Comparison of ENCODE assay signal across 8 cellular contexts in genomic region chr9:136110082-136111061, GRCh38. TPM values are rescaled to one million over a fixed set of nuclear protein-coding genes. Genes with fewer than 3 reads are reported as not detected.
DNase-seq lines count a peak whose midpoint lies in the region; ATAC-seq and TF ChIP-seq lines count a peak whose summit lies in the region.

No MANE protein-coding gene starts in this region.

- H3K36me3 Mint-ChIP-seq in CD4-positive, alpha-beta T cell (ENCODE audit: low read depth) = peaks cover 5% of the 10 kb centered on the region
- H3K36me3 Mint-ChIP-seq in activated CD4-positive, alpha-beta memory T cell treated with anti-CD3 and anti-CD28 coated beads, Interleukin-2, amount 10 ng/mL, durations not matched to agents 7 days and 5 days (ENCODE audit: low read depth) = peaks cover 12% of the 10 kb centered on the region

- TF ChIP-seq CTCF in CD4-positive, alpha-beta T cell (IDR thresholded peaks at IDR 0.05) = no peak
- 0 out of 6 replicates have a peak, but pooled peaks of 1 of the 3 experiments have one; percentile 11 for TF ChIP-seq CTCF in HCT116 (IDR thresholded peaks at IDR 0.05 in 2 of 3, conservative IDR thresholded peaks at IDR 0.05 in 1 of 3; ENCODE audit: borderline replicate concordance in 1 of 3, insufficient read depth in 1 of 3, low read depth in 2 of 3, low read length in 2 of 3)
- peak; percentile 25 for TF ChIP-seq CTCF in fibroblast of mammary gland (conservative IDR thresholded peaks at IDR 0.05; ENCODE audit: control insufficient read depth, insufficient read depth, low read depth, low read length)
- peak; percentile 36 for TF ChIP-seq CTCF in retinal pigment epithelial cell (conservative IDR thresholded peaks at IDR 0.05; ENCODE audit: low read depth, low read length)
- no peak for TF ChIP-seq CTCF in body of pancreas (IDR thresholded peaks at IDR 0.05)

- RAD21 ChIA-PET in HCT116 (lab: Charles Lee; ENCODE audit: low non-redundant PET in 1 of 2, low total read pairs in 2 of 2, uncharacterized antibody in 2 of 2, unreplicated experiment in 2 of 2) = interaction anchor here in 1 of 2 experiments (1.0 kb wide), 1 partner anchor 7 kb away, joined by 3 read pairs; no protein-coding TSS in a partner anchor

- WGBS in body of pancreas, 2 donors = 34 to 78% methylated on average over 7 to 42 of the region's 42 CpGs

- H3K27me3 Mint-ChIP-seq in CD4-positive, alpha-beta T cell = no peaks in the 10 kb centered on the region
- no peaks in the 10 kb centered on the region for H3K27me3 Mint-ChIP-seq in activated CD4-positive, alpha-beta memory T cell treated with anti-CD3 and anti-CD28 coated beads, Interleukin-2, amount 10 ng/mL, durations not matched to agents 7 days and 5 days

- no peaks in the 10 kb centered on the region for H3K27me3 ChIP-seq in CD4-positive, alpha-beta T cell (ENCODE audit: control insufficient read depth, insufficient read depth, low read length)
- H3K27me3 ChIP-seq in HCT116 (ENCODE audit: insufficient read depth, low read length) (no peaks in the 10 kb centered on the region), body of pancreas (no peaks in the 10 kb centered on the region)

- H3K4me1 ChIP-seq in HCT116 (ENCODE audit: control insufficient read depth in 1 of 2, insufficient read depth in 2 of 2, low read length in 2 of 2) (peaks cover 31 to 76% of the 10 kb centered on the region in 2 experiments), body of pancreas (peaks cover 39% of the 10 kb centered on the region)

- no peak overlapping the region for H2AFZ ChIP-seq in HCT116 (ENCODE audit: low read depth, low read length, poor library complexity, severe bottlenecking)

- H3K4me3 ChIP-seq in HCT116 (replicated peaks in 1 of 2; ENCODE audit: low read depth in 1 of 2, low read length in 2 of 2) (peak overlapping the region; percentile 21 to 56), fibroblast of mammary gland (ENCODE audit: control insufficient read depth, low read depth, low read length) (peak overlapping the region; percentile 17), retinal pigment epithelial cell (ENCODE audit: low read length) (peak overlapping the region; percentile 7), body of pancreas (no peak overlapping the region)

- H3K79me2 ChIP-seq in HCT116 (ENCODE audit: insufficient read depth, low read length) = no peaks in the 10 kb centered on the region

- no TSS peak for BruUV-seq in HCT116 (replicated peaks; lab: Mats Ljungman, UMichigan)

- H3K9me2 ChIP-seq in HCT116 (ENCODE audit: insufficient read depth) = no peaks in the 10 kb centered on the region

- H3K27ac Mint-ChIP-seq in CD4-positive, alpha-beta T cell = peak overlapping the region; percentile 75
- H3K27ac Mint-ChIP-seq in activated CD4-positive, alpha-beta memory T cell treated with anti-CD3 and anti-CD28 coated beads, Interleukin-2, amount 10 ng/mL, durations not matched to agents 7 days and 5 days = peak overlapping the region; percentile 99

- no peaks in the 10 kb centered on the region for H3K9me3 ChIP-seq in CD4-positive, alpha-beta T cell (ENCODE audit: control insufficient read depth, low read length)
- H3K9me3 ChIP-seq in HCT116 (ENCODE audit: control insufficient read depth in 1 of 2, insufficient read depth in 1 of 2, low read depth in 1 of 2, low read length in 2 of 2) = no peaks in the 10 kb centered on the region
- H3K9me3 ChIP-seq in body of pancreas = no peaks in the 10 kb centered on the region

- H3K36me3 ChIP-seq in HCT116 (ENCODE audit: control insufficient read depth in 1 of 2, insufficient read depth in 2 of 2, low read length in 2 of 2) = no peaks in the 10 kb centered on the region
- no peaks in the 10 kb centered on the region for H3K36me3 ChIP-seq in body of pancreas (replicated peaks in 1 of 2; ENCODE audit: insufficient read depth in 1 of 2, low read depth in 2 of 2)

- no peak for TF ChIP-seq RAD21 in HCT116 (IDR thresholded peaks at IDR 0.05; ENCODE audit: low read depth)

- no peaks in the 10 kb centered on the region for H4K20me1 ChIP-seq in HCT116 (ENCODE audit: insufficient read depth)

- no peak for TF ChIP-seq POLR2A in HCT116 (IDR thresholded peaks at IDR 0.05; ENCODE audit: borderline replicate concordance, extremely low read depth, insufficient read depth, insufficient read length)
- no peak for TF ChIP-seq POLR2A in body of pancreas (IDR thresholded peaks at IDR 0.05)

- peak overlapping the region; percentile 63 for H3K9ac ChIP-seq in HCT116 (ENCODE audit: low read length)

- peak overlapping the region; percentile 93 for H3K4me2 ChIP-seq in HCT116 (ENCODE audit: low read length)

- peaks cover 84% of the 10 kb centered on the region for H3K4me1 Mint-ChIP-seq in CD4-positive, alpha-beta T cell (ENCODE audit: low read depth)
- peaks cover 89% of the 10 kb centered on the region for H3K4me1 Mint-ChIP-seq in activated CD4-positive, alpha-beta memory T cell treated with anti-CD3 and anti-CD28 coated beads, Interleukin-2, amount 10 ng/mL, durations not matched to agents 7 days and 5 days

- CTCF ChIA-PET in CD4-positive, alpha-beta T cell (lab: Charles Lee) = interaction anchor here (0.7 to 1.2 kb wide), 4 partner anchors 8 to 143 kb away, joined by 3 to 5 read pairs (median 3); no protein-coding TSS in a partner anchor
- CTCF ChIA-PET in HCT116 (lab: Charles Lee) = interaction anchor here (1.1 to 1.5 kb wide), 2 partner anchors 14 to 143 kb away, joined by 3 to 9 read pairs; no protein-coding TSS in a partner anchor
- CTCF ChIA-PET in activated CD4-positive, alpha-beta memory T cell treated with anti-CD3 and anti-CD28 coated beads, Interleukin-2, amount 10 ng/mL, durations not matched to agents 7 days and 5 days (lab: Charles Lee) = interaction anchor here (0.9 to 2.2 kb wide), 7 partner anchors 7 to 143 kb away, joined by 3 to 9 read pairs (median 4); no protein-coding TSS in a partner anchor

- POLR2A ChIA-PET in CD4-positive, alpha-beta T cell (lab: Charles Lee) = interaction anchor here (0.6 to 6.0 kb wide), 7 partner anchors 8 to 253 kb away, joined by 3 to 50 read pairs (median 4); partner anchors contain the start of genes DNLZ, NACC2, TMEM250 and UBAC1
- POLR2A ChIA-PET in HCT116 (lab: Charles Lee) = interaction anchor here (1.0 to 2.1 kb wide), 3 partner anchors 8 to 33 kb away, joined by 3 to 8 read pairs (median 7); partner anchors contain the start of gene TMEM250
- POLR2A ChIA-PET in activated CD4-positive, alpha-beta memory T cell treated with anti-CD3 and anti-CD28 coated beads, Interleukin-2, amount 10 ng/mL, durations not matched to agents 7 days and 5 days (lab: Charles Lee) = interaction anchor here (1.3 to 8.7 kb wide), 8 partner anchors 8 to 253 kb away, joined by 5 to 123 read pairs (median 6); partner anchors contain the start of genes DNLZ, NACC2 and TMEM250

- ATAC-seq in CD4-positive, alpha-beta T cell (ENCODE audit: poor library complexity) = peak; percentile 23
- no peak for ATAC-seq in HCT116
- ATAC-seq in HG02610 (IDR thresholded peaks at IDR 0.05; ENCODE audit: unreplicated experiment) = no peak
- no peak for ATAC-seq in body of pancreas

- peak in 1 of 10 experiments; percentile 34 for DNase-seq in CD4-positive, alpha-beta T cell
- DNase-seq in HCT116 (ENCODE audit: low read depth, low spot score) = no peak
- peak; percentile 56 for DNase-seq in activated CD4-positive, alpha-beta memory T cell treated with anti-CD3 and anti-CD28 coated beads, Interleukin-2, amount 10 ng/mL, durations not matched to agents 7 days and 5 days
- peak; percentile 26 for DNase-seq in fibroblast of mammary gland (ENCODE audit: low read depth)
- no peak for DNase-seq in retinal pigment epithelial cell (ENCODE audit: low read depth)
- DNase-seq in body of pancreas = no peak
- DNase-seq in NCI-H2196 (lab: John Stamatoyannopoulos, UW; ENCODE audit: unreplicated experiment) = no peak

- H3K9me3 Mint-ChIP-seq in CD4-positive, alpha-beta T cell = no peaks in the 10 kb centered on the region
- H3K9me3 Mint-ChIP-seq in activated CD4-positive, alpha-beta memory T cell treated with anti-CD3 and anti-CD28 coated beads, Interleukin-2, amount 10 ng/mL, durations not matched to agents 7 days and 5 days = no peaks in the 10 kb centered on the region

- H3K4me3 Mint-ChIP-seq in CD4-positive, alpha-beta T cell = peak overlapping the region; percentile 86
- peak overlapping the region; percentile 86 for H3K4me3 Mint-ChIP-seq in activated CD4-positive, alpha-beta memory T cell treated with anti-CD3 and anti-CD28 coated beads, Interleukin-2, amount 10 ng/mL, durations not matched to agents 7 days and 5 days

- intact Hi-C loops in CD4-positive, alpha-beta T cell (cut with DNase I, micrococcal nuclease) = no loop called here
- intact Hi-C loops in HCT116 (cut with micrococcal nuclease) = no loop called here
- intact Hi-C loops in body of pancreas (cut with DNase I) = no loop called here

- peak overlapping the region; percentile 41 for H3K27ac ChIP-seq in CD4-positive, alpha-beta T cell (ENCODE audit: low read depth, low read length)
- H3K27ac ChIP-seq in HCT116 (ENCODE audit: low read depth, low read length) (peak overlapping the region; percentile 97), body of pancreas (peak overlapping the region in 2 of 4 donors; percentile 84)

TF ChIP-seq in HCT116, 20 proteins besides CTCF, POLR2A, EP300 and RAD21 (continues in another document):
- TF ChIP-seq YY1 (IDR thresholded peaks at IDR 0.05; ENCODE audit: extremely low read depth, insufficient replicate concordance, low read depth, low read length) (no peak), ELF1 (IDR thresholded peaks at IDR 0.05; ENCODE audit: borderline replicate concordance, low read depth) (no peak), CEBPB (IDR thresholded peaks at IDR 0.05; ENCODE audit: low read depth) (no peak), JUND (IDR thresholded peaks at IDR 0.05) (no peak)

RNA-seq across cellular contexts. Expression of gene TMEM250, which starts 8.3 kb away (rescaled TPM):
- 1 to 10 TPM; 6.5 to 7.9 TPM for total RNA-seq in CD4-positive, alpha-beta T cell
- total RNA-seq in HCT116 (2021; ENCODE audit: unreplicated experiment) (37.5 TPM), body of pancreas (10 to 100 TPM; 21.3 to 47.1 TPM)
- polyA plus RNA-seq in HCT116 (2012) = 22.1 and 22.3 TPM in 2 replicates
- 10 to 100 TPM; 47.0 to 49.0 TPM for total RNA-seq in activated CD4-positive, alpha-beta memory T cell treated with anti-CD3 and anti-CD28 coated beads, Interleukin-2, amount 10 ng/mL, durations not matched to agents 7 days and 5 days

RNA-seq across cellular contexts. Expression of gene NACC2, which starts 15.3 kb away (rescaled TPM):
- 1 to 10 TPM; 2.1 to 2.7 TPM for total RNA-seq in CD4-positive, alpha-beta T cell
- 27.8 TPM for total RNA-seq in HCT116 (2021; ENCODE audit: unreplicated experiment)
- 11.2 and 11.3 TPM in 2 replicates for polyA plus RNA-seq in HCT116 (2012)
- 1 to 10 TPM; 8.1 to 8.7 TPM for total RNA-seq in activated CD4-positive, alpha-beta memory T cell treated with anti-CD3 and anti-CD28 coated beads, Interleukin-2, amount 10 ng/mL, durations not matched to agents 7 days and 5 days
- total RNA-seq in body of pancreas = 10 to 100 TPM; 16.6 to 21.1 TPM

Comparison
In these comparisons a context has a peak if more than half of its experiments do, and no peak if none do; other contexts are left out.
1. DNase-seq: peak in activated CD4-positive, alpha-beta memory T cell treated with anti-CD3 and anti-CD28 coated beads, Interleukin-2, amount 10 ng/mL, durations not matched to agents 7 days and 5 days (single experiment) and fibroblast of mammary gland (single experiment); none in HCT116 (single experiment), retinal pigment epithelial cell (single experiment), body of pancreas (0 of 4) and NCI-H2196 (single experiment).
2. CTCF ChIP-seq: peak in fibroblast of mammary gland (single experiment) and retinal pigment epithelial cell (single experiment); none in CD4-positive, alpha-beta T cell (single experiment) and body of pancreas (0 of 7).
3. H3K4me3 ChIP-seq: peak in HCT116 (2 of 2), fibroblast of mammary gland (single experiment) and retinal pigment epithelial cell (single experiment); none in body of pancreas (0 of 2).